ENCODE assay signal across 16 cellular contexts in the genomic region with DNA sequence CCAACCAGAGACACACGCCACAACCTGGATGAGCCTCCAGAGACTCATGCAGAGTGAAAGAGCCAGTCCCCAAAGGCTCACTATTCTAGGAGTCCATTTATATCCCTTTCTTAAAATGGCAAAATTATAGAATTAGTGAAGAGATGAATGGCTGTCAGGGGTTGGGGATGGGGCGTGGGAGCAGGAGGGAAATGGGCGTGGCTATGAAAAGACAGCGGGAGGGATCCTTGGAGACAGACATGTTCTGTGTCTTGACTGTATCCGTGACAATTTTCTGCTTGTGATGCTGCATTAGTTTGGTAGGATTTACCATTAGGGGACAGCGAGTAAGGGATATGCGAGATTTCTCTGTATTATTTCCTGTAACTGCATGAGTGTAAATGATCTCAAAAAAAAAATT. TPM values are rescaled to one million over a fixed set of nuclear protein-coding genes. Genes with fewer than 3 reads are reported as not detected.
A peak's percentile ranks its signal among the peaks of the same experiment; 100 is the strongest.
DNase-seq lines count a peak whose midpoint lies in the region; ATAC-seq and TF ChIP-seq lines count a peak whose summit lies in the region.
"Had no signal": no experiment of that assay in that cellular context is flagged by ENCODE, and none has a peak within 500 bp of the region (broad histone marks: within the 10 kb centered on the region; RNA-seq: fewer than 3 reads in every experiment).

No MANE protein-coding gene starts in this region.

- 88 to 92% methylated on average over 7 of the region's 7 CpGs for WGBS in thyroid gland, 2 donors

- no peak overlapping the region for H3K4me3 ChIP-seq in CD8-positive, alpha-beta memory T cell (ENCODE audit: low read length)
- no peak overlapping the region for H3K4me3 ChIP-seq in thyroid gland (replicated peaks in 1 of 3)
- H3K4me3 ChIP-seq: PC-9 had no signal

- peaks cover 89% of the 10 kb centered on the region for H3K4me1 ChIP-seq in CD8-positive, alpha-beta memory T cell (ENCODE audit: insufficient read depth, low read length)
- H3K4me1 ChIP-seq in thyroid gland, result peaks cover 64 to 85% of the 10 kb centered on the region in 2 donors

- peak in 1 of 5 donors; percentile 6 for DNase-seq in CD8-positive, alpha-beta memory T cell
- DNase-seq in activated B cell treated with CpG ODN at 0.5 μM for 24 hours (no peak), mesothelial cell of epicardium (ENCODE audit: low spot score in 2 of 2, unreplicated experiment in 2 of 2) (no peak), thyroid gland (no peak), hypothalamus (lab: John Stamatoyannopoulos, UW) (no peak)
- DNase-seq: activated CD8-positive, alpha-beta memory T cell treated with anti-CD3 and anti-CD28 coated beads, Interleukin-2, amount 10 ng/mL, durations not matched to agents 7 days and 5 days; activated effector memory CD4-positive, alpha-beta T cell treated with Interleukin-2 at 50 U/mL for 16 hours; central memory CD4-positive, alpha-beta T cell; effector CD8-positive, alpha-beta T cell; hippocampal formation; NCI-H1105 treated with DMSO at 0.1 percent for 48 hours; nucleus accumbens; PC-9; stimulated activated naive CD4-positive, alpha-beta T cell treated with Interleukin-2 at 50 U/mL for 16 hours had no signal

- H3K4me1 Mint-ChIP-seq in CD8-positive, alpha-beta memory T cell, result peaks cover 86 to 92% (median 92%) of the 10 kb centered on the region in 3 donors
- H3K4me1 Mint-ChIP-seq in activated B cell treated with CpG ODN at 0.5 μM for 24 hours (peaks cover 96% of the 10 kb centered on the region), mesothelial cell of epicardium (peaks cover 67% of the 10 kb centered on the region)

- H3K4me3 Mint-ChIP-seq in CD8-positive, alpha-beta memory T cell, result peak overlapping the region in 2 of 7 donors; percentile 0 to 50
- peak overlapping the region; percentile 26 for H3K4me3 Mint-ChIP-seq in activated B cell treated with CpG ODN at 0.5 μM for 24 hours
- no peak overlapping the region for H3K4me3 Mint-ChIP-seq in mesothelial cell of epicardium
- H3K4me3 Mint-ChIP-seq: activated CD8-positive, alpha-beta memory T cell treated with anti-CD3 and anti-CD28 coated beads, Interleukin-2, amount 10 ng/mL, durations not matched to agents 7 days and 5 days had no signal

- H3K9me3 Mint-ChIP-seq in CD8-positive, alpha-beta memory T cell, result no peaks in the 10 kb centered on the region
- H3K9me3 Mint-ChIP-seq in activated B cell treated with CpG ODN at 0.5 μM for 24 hours (no peaks in the 10 kb centered on the region), mesothelial cell of epicardium (no peaks in the 10 kb centered on the region)

- POLR2A ChIA-PET in CD8-positive, alpha-beta memory T cell (lab: Charles Lee), result no interaction called here
- POLR2A ChIA-PET in activated B cell treated with CpG ODN at 0.5 μM for 24 hours (lab: Charles Lee), result no interaction called here

- no peaks in the 10 kb centered on the region for H3K9me3 ChIP-seq in CD8-positive, alpha-beta memory T cell (ENCODE audit: low read length)
- H3K9me3 ChIP-seq in thyroid gland, result no peaks in the 10 kb centered on the region

- H3K27ac Mint-ChIP-seq in CD8-positive, alpha-beta memory T cell, result peak overlapping the region; percentile 70 to 96 (median 82)
- H3K27ac Mint-ChIP-seq in activated B cell treated with CpG ODN at 0.5 μM for 24 hours, result peak overlapping the region; percentile 82
- H3K27ac Mint-ChIP-seq in mesothelial cell of epicardium, result peak overlapping the region; percentile 94
- H3K27ac Mint-ChIP-seq: activated CD8-positive, alpha-beta memory T cell treated with anti-CD3 and anti-CD28 coated beads, Interleukin-2, amount 10 ng/mL, durations not matched to agents 7 days and 5 days had no signal

- no peaks in the 10 kb centered on the region for H3K27me3 Mint-ChIP-seq in CD8-positive, alpha-beta memory T cell
- H3K27me3 Mint-ChIP-seq in activated B cell treated with CpG ODN at 0.5 μM for 24 hours (no peaks in the 10 kb centered on the region), mesothelial cell of epicardium (ENCODE audit: low read depth) (no peaks in the 10 kb centered on the region)
- H3K27me3 Mint-ChIP-seq: activated CD8-positive, alpha-beta memory T cell treated with anti-CD3 and anti-CD28 coated beads, Interleukin-2, amount 10 ng/mL, durations not matched to agents 7 days and 5 days had no signal

- no peak for TF ChIP-seq POLR2A in thyroid gland (IDR thresholded peaks at IDR 0.05)

- no peaks in the 10 kb centered on the region for H3K27me3 ChIP-seq in CD8-positive, alpha-beta memory T cell (ENCODE audit: insufficient read depth, low read length, poor library complexity, severe bottlenecking)
- no peaks in the 10 kb centered on the region for H3K27me3 ChIP-seq in thyroid gland

- no peaks in the 10 kb centered on the region for H3K36me3 ChIP-seq in CD8-positive, alpha-beta memory T cell (ENCODE audit: insufficient read depth, low read length)
- H3K36me3 ChIP-seq in thyroid gland, result no peaks in the 10 kb centered on the region

- CTCF ChIA-PET in CD8-positive, alpha-beta memory T cell (lab: Charles Lee), result interaction anchor here (1.4 kb wide), 1 partner anchor 64 kb away, joined by 5 read pairs; no protein-coding TSS in a partner anchor
- CTCF ChIA-PET in activated B cell treated with CpG ODN at 0.5 μM for 24 hours (lab: Charles Lee), result no interaction called here

- no peak for ATAC-seq in activated B cell treated with CpG ODN at 0.5 μM for 24 hours (ENCODE audit: low read depth)
- no peak for ATAC-seq in GM18519 (IDR thresholded peaks at IDR 0.05; ENCODE audit: low FRiP score, unreplicated experiment)
- no peak for ATAC-seq in HG02885 (IDR thresholded peaks at IDR 0.05; ENCODE audit: poor library complexity, unreplicated experiment)
- ATAC-seq: activated CD8-positive, alpha-beta memory T cell treated with anti-CD3 and anti-CD28 coated beads, Interleukin-2, amount 10 ng/mL, durations not matched to agents 7 days and 5 days had no signal

- TF ChIP-seq CTCF in activated B cell treated with CpG ODN at 0.5 μM for 24 hours (IDR thresholded peaks at IDR 0.05) (no peak), mesothelial cell of epicardium (IDR thresholded peaks at IDR 0.05; ENCODE audit: unreplicated experiment) (no peak), thyroid gland (IDR thresholded peaks at IDR 0.05) (no peak)

- peaks cover 0 to 30% (median 2%) of the 10 kb centered on the region in 3 donors for H3K36me3 Mint-ChIP-seq in CD8-positive, alpha-beta memory T cell
- H3K36me3 Mint-ChIP-seq in activated B cell treated with CpG ODN at 0.5 μM for 24 hours (ENCODE audit: low read depth) (peaks cover 38% of the 10 kb centered on the region), mesothelial cell of epicardium (no peaks in the 10 kb centered on the region)

- intact Hi-C loops in activated B cell treated with CpG ODN at 0.5 μM for 24 hours (cut with micrococcal nuclease) (loop anchor here (10.0 kb wide), 1 partner anchor 1334 kb away; no protein-coding TSS in a partner anchor), thyroid gland (cut with DNase I) (no loop called here)

- H3K27ac ChIP-seq in CD8-positive, alpha-beta memory T cell (ENCODE audit: low read depth, low read length), result no peak overlapping the region
- peak overlapping the region; percentile 67 to 92 (median 91) for H3K27ac ChIP-seq in thyroid gland
- H3K27ac ChIP-seq: PC-9 had no signal

RNA-seq across cellular contexts. Expression of a gene that starts 33.0 kb away (rescaled TPM):
- total RNA-seq in CD8-positive, alpha-beta memory T cell, result 10 to 100 TPM; 28.8 to 29.2 TPM
- polyA plus RNA-seq in CD8-positive, alpha-beta memory T cell, result 41.6 TPM
- total RNA-seq in activated B cell treated with CpG ODN at 0.5 μM for 24 hours, result 70.9 and 73.9 TPM in 2 replicates
- total RNA-seq in mesothelial cell of epicardium, result 40.7 to 43.0 TPM (median 42.0 TPM) in 3 replicates
- 10 to 100 TPM; 37.6 to 96.3 (median 80.4) TPM for total RNA-seq in thyroid gland
